ENCODE assay signal across 1 cellular context in the genomic region with DNA sequence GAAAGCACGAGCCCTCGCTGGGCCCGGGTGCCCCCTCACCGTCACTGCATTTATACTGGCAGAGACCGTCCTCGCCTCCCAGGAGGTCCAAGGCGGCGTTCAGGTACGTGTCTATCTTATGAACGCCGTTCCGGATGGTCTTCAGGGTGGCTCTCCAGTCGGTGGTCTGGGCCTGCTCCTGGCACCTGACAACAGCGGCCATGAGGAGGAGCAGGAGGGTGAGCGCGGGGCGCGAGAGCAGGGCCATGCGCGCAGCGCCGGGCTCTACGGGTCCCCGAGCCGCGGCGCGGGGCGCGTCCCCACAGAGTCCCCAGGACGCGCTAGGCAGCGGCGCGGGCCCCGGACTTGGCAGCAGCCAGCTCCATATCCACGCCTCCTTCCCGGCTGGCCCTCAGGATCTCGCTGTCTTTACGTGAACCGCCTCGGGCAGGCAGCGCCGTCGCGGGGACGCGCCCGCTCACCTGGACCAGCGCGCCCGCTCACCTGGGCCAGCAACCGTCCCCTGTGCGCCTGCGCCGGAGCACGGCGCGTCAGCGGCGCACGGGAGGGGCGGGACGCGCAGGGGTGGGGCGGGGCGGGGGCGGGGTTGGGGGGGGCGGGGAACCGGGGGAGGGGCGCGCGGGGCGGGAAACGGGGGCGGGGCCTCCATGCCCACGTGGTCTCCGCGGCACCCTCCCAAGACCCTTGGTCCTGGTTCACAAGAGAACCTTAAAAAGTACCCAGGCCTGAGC.
TF ChIP-seq lines count a peak whose summit lies in the region.

A gene (minus strand): TSS at position 508 of the 731 bp plus-strand sequence. CDS start 261 bp downstream, at position 247.

TF ChIP-seq in HepG2, 621 proteins besides CTCF, POLR2A, EP300 and RAD21 (continued from another document and continues in another):
- TF ChIP-seq, protein P1, sequence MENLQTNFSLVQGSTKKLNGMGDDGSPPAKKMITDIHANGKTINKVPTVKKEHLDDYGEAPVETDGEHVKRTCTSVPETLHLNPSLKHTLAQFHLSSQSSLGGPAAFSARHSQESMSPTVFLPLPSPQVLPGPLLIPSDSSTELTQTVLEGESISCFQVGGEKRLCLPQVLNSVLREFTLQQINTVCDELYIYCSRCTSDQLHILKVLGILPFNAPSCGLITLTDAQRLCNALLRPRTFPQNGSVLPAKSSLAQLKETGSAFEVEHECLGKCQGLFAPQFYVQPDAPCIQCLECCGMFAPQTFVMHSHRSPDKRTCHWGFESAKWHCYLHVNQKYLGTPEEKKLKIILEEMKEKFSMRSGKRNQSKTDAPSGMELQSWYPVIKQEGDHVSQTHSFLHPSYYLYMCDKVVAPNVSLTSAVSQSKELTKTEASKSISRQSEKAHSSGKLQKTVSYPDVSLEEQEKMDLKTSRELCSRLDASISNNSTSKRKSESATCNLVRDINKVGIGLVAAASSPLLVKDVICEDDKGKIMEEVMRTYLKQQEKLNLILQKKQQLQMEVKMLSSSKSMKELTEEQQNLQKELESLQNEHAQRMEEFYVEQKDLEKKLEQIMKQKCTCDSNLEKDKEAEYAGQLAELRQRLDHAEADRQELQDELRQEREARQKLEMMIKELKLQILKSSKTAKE (CRISPR knock-in tag; IDR thresholded peaks at IDR 0.05; ENCODE audit: borderline replicate concordance) = no peak
- TF ChIP-seq ZNF552 (CRISPR knock-in tag; IDR thresholded peaks at IDR 0.05; ENCODE audit: borderline replicate concordance) = no peak
- TF ChIP-seq, protein P2, sequence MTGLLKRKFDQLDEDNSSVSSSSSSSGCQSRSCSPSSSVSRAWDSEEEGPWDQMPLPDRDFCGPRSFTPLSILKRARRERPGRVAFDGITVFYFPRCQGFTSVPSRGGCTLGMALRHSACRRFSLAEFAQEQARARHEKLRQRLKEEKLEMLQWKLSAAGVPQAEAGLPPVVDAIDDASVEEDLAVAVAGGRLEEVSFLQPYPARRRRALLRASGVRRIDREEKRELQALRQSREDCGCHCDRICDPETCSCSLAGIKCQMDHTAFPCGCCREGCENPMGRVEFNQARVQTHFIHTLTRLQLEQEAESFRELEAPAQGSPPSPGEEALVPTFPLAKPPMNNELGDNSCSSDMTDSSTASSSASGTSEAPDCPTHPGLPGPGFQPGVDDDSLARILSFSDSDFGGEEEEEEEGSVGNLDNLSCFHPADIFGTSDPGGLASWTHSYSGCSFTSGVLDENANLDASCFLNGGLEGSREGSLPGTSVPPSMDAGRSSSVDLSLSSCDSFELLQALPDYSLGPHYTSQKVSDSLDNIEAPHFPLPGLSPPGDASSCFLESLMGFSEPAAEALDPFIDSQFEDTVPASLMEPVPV (CRISPR knock-in tag; IDR thresholded peaks at IDR 0.05) = peak; percentile 84
- TF ChIP-seq, protein P3, sequence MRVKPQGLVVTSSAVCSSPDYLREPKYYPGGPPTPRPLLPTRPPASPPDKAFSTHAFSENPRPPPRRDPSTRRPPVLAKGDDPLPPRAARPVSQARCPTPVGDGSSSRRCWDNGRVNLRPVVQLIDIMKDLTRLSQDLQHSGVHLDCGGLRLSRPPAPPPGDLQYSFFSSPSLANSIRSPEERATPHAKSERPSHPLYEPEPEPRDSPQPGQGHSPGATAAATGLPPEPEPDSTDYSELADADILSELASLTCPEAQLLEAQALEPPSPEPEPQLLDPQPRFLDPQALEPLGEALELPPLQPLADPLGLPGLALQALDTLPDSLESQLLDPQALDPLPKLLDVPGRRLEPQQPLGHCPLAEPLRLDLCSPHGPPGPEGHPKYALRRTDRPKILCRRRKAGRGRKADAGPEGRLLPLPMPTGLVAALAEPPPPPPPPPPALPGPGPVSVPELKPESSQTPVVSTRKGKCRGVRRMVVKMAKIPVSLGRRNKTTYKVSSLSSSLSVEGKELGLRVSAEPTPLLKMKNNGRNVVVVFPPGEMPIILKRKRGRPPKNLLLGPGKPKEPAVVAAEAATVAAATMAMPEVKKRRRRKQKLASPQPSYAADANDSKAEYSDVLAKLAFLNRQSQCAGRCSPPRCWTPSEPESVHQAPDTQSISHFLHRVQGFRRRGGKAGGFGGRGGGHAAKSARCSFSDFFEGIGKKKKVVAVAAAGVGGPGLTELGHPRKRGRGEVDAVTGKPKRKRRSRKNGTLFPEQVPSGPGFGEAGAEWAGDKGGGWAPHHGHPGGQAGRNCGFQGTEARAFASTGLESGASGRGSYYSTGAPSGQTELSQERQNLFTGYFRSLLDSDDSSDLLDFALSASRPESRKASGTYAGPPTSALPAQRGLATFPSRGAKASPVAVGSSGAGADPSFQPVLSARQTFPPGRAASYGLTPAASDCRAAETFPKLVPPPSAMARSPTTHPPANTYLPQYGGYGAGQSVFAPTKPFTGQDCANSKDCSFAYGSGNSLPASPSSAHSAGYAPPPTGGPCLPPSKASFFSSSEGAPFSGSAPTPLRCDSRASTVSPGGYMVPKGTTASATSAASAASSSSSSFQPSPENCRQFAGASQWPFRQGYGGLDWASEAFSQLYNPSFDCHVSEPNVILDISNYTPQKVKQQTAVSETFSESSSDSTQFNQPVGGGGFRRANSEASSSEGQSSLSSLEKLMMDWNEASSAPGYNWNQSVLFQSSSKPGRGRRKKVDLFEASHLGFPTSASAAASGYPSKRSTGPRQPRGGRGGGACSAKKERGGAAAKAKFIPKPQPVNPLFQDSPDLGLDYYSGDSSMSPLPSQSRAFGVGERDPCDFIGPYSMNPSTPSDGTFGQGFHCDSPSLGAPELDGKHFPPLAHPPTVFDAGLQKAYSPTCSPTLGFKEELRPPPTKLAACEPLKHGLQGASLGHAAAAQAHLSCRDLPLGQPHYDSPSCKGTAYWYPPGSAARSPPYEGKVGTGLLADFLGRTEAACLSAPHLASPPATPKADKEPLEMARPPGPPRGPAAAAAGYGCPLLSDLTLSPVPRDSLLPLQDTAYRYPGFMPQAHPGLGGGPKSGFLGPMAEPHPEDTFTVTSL (CRISPR knock-in tag; IDR thresholded peaks at IDR 0.05; ENCODE audit: borderline replicate concordance) = no peak
- TF ChIP-seq RCOR2 (CRISPR knock-in tag; IDR thresholded peaks at IDR 0.05) = no peak
- peak; percentile 41 for TF ChIP-seq ZNF883 (CRISPR knock-in tag; IDR thresholded peaks at IDR 0.05; ENCODE audit: not compliant biosample characterization)
- TF ChIP-seq FLYWCH1 (CRISPR knock-in tag; IDR thresholded peaks at IDR 0.05) = no peak
- no peak for TF ChIP-seq GTF3A (CRISPR knock-in tag; conservative IDR thresholded peaks at IDR 0.05)
- TF ChIP-seq ZNF614 (CRISPR knock-in tag; IDR thresholded peaks at IDR 0.05; ENCODE audit: borderline replicate concordance) = no peak
- TF ChIP-seq, protein P4, sequence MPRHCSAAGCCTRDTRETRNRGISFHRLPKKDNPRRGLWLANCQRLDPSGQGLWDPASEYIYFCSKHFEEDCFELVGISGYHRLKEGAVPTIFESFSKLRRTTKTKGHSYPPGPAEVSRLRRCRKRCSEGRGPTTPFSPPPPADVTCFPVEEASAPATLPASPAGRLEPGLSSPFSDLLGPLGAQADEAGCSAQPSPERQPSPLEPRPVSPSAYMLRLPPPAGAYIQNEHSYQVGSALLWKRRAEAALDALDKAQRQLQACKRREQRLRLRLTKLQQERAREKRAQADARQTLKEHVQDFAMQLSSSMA (CRISPR knock-in tag; IDR thresholded peaks at IDR 0.05) = no peak
- TF ChIP-seq U2AF2 (IDR thresholded peaks at IDR 0.05; ENCODE audit: low read depth, low read length) = no peak
- TF ChIP-seq, protein P5, sequence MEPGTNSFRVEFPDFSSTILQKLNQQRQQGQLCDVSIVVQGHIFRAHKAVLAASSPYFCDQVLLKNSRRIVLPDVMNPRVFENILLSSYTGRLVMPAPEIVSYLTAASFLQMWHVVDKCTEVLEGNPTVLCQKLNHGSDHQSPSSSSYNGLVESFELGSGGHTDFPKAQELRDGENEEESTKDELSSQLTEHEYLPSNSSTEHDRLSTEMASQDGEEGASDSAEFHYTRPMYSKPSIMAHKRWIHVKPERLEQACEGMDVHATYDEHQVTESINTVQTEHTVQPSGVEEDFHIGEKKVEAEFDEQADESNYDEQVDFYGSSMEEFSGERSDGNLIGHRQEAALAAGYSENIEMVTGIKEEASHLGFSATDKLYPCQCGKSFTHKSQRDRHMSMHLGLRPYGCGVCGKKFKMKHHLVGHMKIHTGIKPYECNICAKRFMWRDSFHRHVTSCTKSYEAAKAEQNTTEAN (CRISPR knock-in tag; conservative IDR thresholded peaks at IDR 0.05) = 0 out of 2 replicates have a peak, but pooled peaks have one; percentile 60
- no peak for TF ChIP-seq RBM22 (optimal IDR thresholded peaks at IDR 0.05; ENCODE audit: low read length)
- TF ChIP-seq MZF1 (CRISPR knock-in tag; IDR thresholded peaks at IDR 0.05; ENCODE audit: borderline replicate concordance) = 0 out of 2 replicates have a peak, but pooled peaks have one; percentile 63
- 0 out of 2 replicates have a peak, but pooled peaks have one; percentile 52 for TF ChIP-seq ZNF333 (CRISPR knock-in tag; IDR thresholded peaks at IDR 0.05; ENCODE audit: borderline replicate concordance)
- no peak for TF ChIP-seq ELF1 (CRISPR knock-in tag; IDR thresholded peaks at IDR 0.05)
- no peak for TF ChIP-seq ZNF20 (CRISPR knock-in tag; IDR thresholded peaks at IDR 0.05)
- TF ChIP-seq, protein P6, sequence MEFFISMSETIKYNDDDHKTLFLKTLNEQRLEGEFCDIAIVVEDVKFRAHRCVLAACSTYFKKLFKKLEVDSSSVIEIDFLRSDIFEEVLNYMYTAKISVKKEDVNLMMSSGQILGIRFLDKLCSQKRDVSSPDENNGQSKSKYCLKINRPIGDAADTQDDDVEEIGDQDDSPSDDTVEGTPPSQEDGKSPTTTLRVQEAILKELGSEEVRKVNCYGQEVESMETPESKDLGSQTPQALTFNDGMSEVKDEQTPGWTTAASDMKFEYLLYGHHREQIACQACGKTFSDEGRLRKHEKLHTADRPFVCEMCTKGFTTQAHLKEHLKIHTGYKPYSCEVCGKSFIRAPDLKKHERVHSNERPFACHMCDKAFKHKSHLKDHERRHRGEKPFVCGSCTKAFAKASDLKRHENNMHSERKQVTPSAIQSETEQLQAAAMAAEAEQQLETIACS (CRISPR knock-in tag; IDR thresholded peaks at IDR 0.05) = peak; percentile 97
- peak; percentile 83 for TF ChIP-seq ZNF619 (CRISPR knock-in tag; IDR thresholded peaks at IDR 0.05)
- TF ChIP-seq, protein P7, sequence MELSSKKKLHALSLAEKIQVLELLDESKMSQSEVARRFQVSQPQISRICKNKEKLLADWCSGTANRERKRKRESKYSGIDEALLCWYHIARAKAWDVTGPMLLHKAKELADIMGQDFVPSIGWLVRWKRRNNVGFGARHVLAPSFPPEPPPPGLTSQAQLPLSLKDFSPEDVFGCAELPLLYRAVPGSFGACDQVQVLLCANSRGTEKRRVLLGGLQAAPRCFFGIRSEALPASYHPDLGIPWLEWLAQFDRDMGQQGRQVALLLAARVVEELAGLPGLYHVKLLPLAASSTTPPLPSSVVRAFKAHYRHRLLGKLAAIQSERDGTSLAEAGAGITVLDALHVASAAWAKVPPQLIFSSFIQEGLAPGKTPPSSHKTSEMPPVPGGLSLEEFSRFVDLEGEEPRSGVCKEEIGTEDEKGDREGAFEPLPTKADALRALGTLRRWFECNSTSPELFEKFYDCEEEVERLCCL (CRISPR knock-in tag; IDR thresholded peaks at IDR 0.05; ENCODE audit: borderline replicate concordance) = no peak
- no peak for TF ChIP-seq ZNF207 (IDR thresholded peaks at IDR 0.05; ENCODE audit: borderline replicate concordance)
- TF ChIP-seq MTF2 (CRISPR knock-in tag; IDR thresholded peaks at IDR 0.05; ENCODE audit: borderline replicate concordance) = no peak
- TF ChIP-seq KDM1A (CRISPR knock-in tag; IDR thresholded peaks at IDR 0.05) = no peak
- no peak for TF ChIP-seq ZSCAN20 (CRISPR knock-in tag; IDR thresholded peaks at IDR 0.05; ENCODE audit: borderline replicate concordance)
- TF ChIP-seq FOXA3 (CRISPR knock-in tag; IDR thresholded peaks at IDR 0.05) = 0 out of 2 replicates have a peak, but pooled peaks have one; percentile 14
- TF ChIP-seq, protein P8, sequence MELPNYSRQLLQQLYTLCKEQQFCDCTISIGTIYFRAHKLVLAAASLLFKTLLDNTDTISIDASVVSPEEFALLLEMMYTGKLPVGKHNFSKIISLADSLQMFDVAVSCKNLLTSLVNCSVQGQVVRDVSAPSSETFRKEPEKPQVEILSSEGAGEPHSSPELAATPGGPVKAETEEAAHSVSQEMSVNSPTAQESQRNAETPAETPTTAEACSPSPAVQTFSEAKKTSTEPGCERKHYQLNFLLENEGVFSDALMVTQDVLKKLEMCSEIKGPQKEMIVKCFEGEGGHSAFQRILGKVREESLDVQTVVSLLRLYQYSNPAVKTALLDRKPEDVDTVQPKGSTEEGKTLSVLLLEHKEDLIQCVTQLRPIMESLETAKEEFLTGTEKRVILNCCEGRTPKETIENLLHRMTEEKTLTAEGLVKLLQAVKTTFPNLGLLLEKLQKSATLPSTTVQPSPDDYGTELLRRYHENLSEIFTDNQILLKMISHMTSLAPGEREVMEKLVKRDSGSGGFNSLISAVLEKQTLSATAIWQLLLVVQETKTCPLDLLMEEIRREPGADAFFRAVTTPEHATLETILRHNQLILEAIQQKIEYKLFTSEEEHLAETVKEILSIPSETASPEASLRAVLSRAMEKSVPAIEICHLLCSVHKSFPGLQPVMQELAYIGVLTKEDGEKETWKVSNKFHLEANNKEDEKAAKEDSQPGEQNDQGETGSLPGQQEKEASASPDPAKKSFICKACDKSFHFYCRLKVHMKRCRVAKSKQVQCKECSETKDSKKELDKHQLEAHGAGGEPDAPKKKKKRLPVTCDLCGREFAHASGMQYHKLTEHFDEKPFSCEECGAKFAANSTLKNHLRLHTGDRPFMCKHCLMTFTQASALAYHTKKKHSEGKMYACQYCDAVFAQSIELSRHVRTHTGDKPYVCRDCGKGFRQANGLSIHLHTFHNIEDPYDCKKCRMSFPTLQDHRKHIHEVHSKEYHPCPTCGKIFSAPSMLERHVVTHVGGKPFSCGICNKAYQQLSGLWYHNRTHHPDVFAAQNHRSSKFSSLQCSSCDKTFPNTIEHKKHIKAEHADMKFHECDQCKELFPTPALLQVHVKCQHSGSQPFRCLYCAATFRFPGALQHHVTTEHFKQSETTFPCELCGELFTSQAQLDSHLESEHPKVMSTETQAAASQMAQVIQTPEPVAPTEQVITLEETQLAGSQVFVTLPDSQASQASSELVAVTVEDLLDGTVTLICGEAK (IDR thresholded peaks at IDR 0.05) = no peak
- TF ChIP-seq, protein P8 (CRISPR knock-in tag; IDR thresholded peaks at IDR 0.05) = no peak; the same call in 1 of the 2 replicates
